In genomic region chr10:114520453-114520852, GRCh38 we compare ENCODE assay signal across 8 cellular contexts.
A peak's percentile ranks its signal among the peaks of the same experiment; 100 is the strongest.
DNase-seq lines count a peak whose midpoint lies in the region; ATAC-seq and TF ChIP-seq lines count a peak whose summit lies in the region.

No MANE protein-coding gene starts in this region.

- WGBS in GM23248 (ENCODE audit: low coverage in 1 of 2, low lambda C conversion rate in 2 of 2, missing lambda C conversion rate in 2 of 2), 2 experiments: 2 to 7% methylated on average over 4 of the region's 4 CpGs

- no peak overlapping the region for H3K4me3 ChIP-seq in GM23248

- intact Hi-C loops in left colon (cut with DNase I, micrococcal nuclease): no loop called here

- no peaks in the 10 kb centered on the region for H4K20me1 ChIP-seq in GM23248 (ENCODE audit: insufficient read depth)

- H3K9ac ChIP-seq in GM23248: no peak overlapping the region

- no peaks in the 10 kb centered on the region for H3K36me3 ChIP-seq in GM23248 (ENCODE audit: low read depth)

- no peaks in the 10 kb centered on the region for H3K27me3 Mint-ChIP-seq in activated naive CD8-positive, alpha-beta T cell treated with anti-CD3 and anti-CD28 coated beads, Interleukin-2, amount 10 ng/mL, durations not matched to agents 7 days and 5 days

- peaks cover 16% of the 10 kb centered on the region for H3K27me3 ChIP-seq in GM23248 (replicated peaks; ENCODE audit: insufficient read depth)

- H3K27ac ChIP-seq in 22Rv1 (peak overlapping the region; percentile 85), GM23248 (peak overlapping the region; percentile 39; the same call in 1 of the 2 replicates)

- no peaks in the 10 kb centered on the region for H3K9me3 Mint-ChIP-seq in activated naive CD8-positive, alpha-beta T cell treated with anti-CD3 and anti-CD28 coated beads, Interleukin-2, amount 10 ng/mL, durations not matched to agents 7 days and 5 days

- TF ChIP-seq CTCF in 22Rv1 (IDR thresholded peaks at IDR 0.05): no peak

- peak overlapping the region; percentile 87 for H3K27ac Mint-ChIP-seq in activated naive CD8-positive, alpha-beta T cell treated with anti-CD3 and anti-CD28 coated beads, Interleukin-2, amount 10 ng/mL, durations not matched to agents 7 days and 5 days

- peaks cover 16% of the 10 kb centered on the region for H3K36me3 Mint-ChIP-seq in activated naive CD8-positive, alpha-beta T cell treated with anti-CD3 and anti-CD28 coated beads, Interleukin-2, amount 10 ng/mL, durations not matched to agents 7 days and 5 days

- peak overlapping the region; percentile 67 for H3K4me3 Mint-ChIP-seq in activated naive CD8-positive, alpha-beta T cell treated with anti-CD3 and anti-CD28 coated beads, Interleukin-2, amount 10 ng/mL, durations not matched to agents 7 days and 5 days

- POLR2A ChIA-PET in activated naive CD8-positive, alpha-beta T cell treated with anti-CD3 and anti-CD28 coated beads, Interleukin-2, amount 10 ng/mL, durations not matched to agents 7 days and 5 days (lab: Charles Lee): interaction anchor here (15.6 kb wide), 1 partner anchor 22 kb away, joined by 387 read pairs; no protein-coding TSS in a partner anchor

- no peak overlapping the region for H3K4me2 ChIP-seq in GM23248 (ENCODE audit: unreplicated experiment)

- no peaks in the 10 kb centered on the region for H3K9me2 ChIP-seq in GM23248 (ENCODE audit: insufficient read depth)

- H3K4me1 Mint-ChIP-seq in activated naive CD8-positive, alpha-beta T cell treated with anti-CD3 and anti-CD28 coated beads, Interleukin-2, amount 10 ng/mL, durations not matched to agents 7 days and 5 days: peaks cover 82% of the 10 kb centered on the region

- H3F3A ChIP-seq in GM23248 (ENCODE audit: insufficient read depth): no peaks in the 10 kb centered on the region

- H3K4me1 ChIP-seq in GM23248 (ENCODE audit: insufficient read depth): peaks cover 11% of the 10 kb centered on the region; the same call in 1 of the 2 replicates

- H2AFZ ChIP-seq in GM23248: no peak overlapping the region

- H3K9me3 ChIP-seq in GM23248 (ENCODE audit: low read depth): no peaks in the 10 kb centered on the region

- no peaks in the 10 kb centered on the region for H3K79me2 ChIP-seq in GM23248 (ENCODE audit: insufficient read depth)

- in situ Hi-C loops in GM23248 (cut with MboI): no loop called here

- ATAC-seq in activated naive CD8-positive, alpha-beta T cell treated with anti-CD3 and anti-CD28 coated beads, Interleukin-2, amount 10 ng/mL, durations not matched to agents 7 days and 5 days (ENCODE audit: low read depth): no peak
- peak; percentile 7 for ATAC-seq in left colon
- ATAC-seq in HG02840 (IDR thresholded peaks at IDR 0.05; ENCODE audit: low FRiP score, unreplicated experiment): no peak
- no peak for ATAC-seq in GM21619 (IDR thresholded peaks at IDR 0.05; ENCODE audit: unreplicated experiment)

- DNase-seq in GM23248 (peak; percentile 84), left colon (no peak), DMS 273 treated with DMSO at 0.1 percent for 48 hours (lab: John Stamatoyannopoulos, UW) (no peak)
- no peak for DNase-seq in activated naive CD8-positive, alpha-beta T cell treated with anti-CD3 and anti-CD28 coated beads, Interleukin-2, amount 10 ng/mL, durations not matched to agents 7 days and 5 days
- DNase-seq in stimulated activated naive CD4-positive, alpha-beta T cell treated with Interleukin-2 at 50 U/mL for 16 hours (lab: John Stamatoyannopoulos, UW): no peak
